ENCODE assay signal across 12 cellular contexts in the genomic region with DNA sequence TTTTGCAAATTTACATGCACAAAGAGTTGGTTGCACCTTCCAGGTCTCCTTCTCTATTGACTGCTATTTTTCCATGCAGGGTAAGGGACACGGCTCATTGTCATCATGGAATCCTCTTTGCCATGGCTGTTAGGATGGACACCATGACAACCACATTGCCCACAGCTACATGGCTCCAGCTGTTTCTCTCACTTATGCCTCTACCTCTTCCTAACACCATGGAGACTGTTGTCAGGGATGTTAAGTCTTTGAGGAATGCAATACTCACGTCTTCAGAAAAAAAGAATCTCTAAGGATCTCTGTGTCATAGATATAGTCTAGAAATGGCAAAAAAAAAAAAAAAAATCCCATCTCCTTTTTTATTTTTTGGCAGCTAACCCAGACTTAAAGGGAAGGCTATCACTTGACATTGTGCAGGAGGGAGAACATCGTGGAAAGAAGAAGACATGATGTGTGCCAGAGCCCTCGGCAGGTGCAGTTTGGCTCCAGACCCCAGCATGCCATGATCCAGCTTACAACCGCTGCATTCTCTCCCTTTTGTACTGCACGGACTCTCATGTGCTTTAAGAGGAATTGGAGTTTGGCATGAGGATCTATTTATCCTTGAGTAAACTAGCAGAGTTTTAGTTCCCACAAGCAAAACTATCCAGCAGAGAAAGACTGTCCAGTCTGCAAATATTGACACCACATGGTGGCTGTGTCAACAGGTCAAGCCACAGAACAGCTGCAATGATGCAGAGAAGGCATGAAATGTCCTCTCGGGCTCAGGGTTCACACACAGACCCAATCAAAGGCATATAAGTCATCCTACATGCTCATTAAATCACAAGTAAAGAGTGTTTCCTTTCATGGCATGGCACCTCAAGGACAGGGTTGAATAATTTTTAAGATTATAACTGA.
DNase-seq lines count a peak whose midpoint lies in the region; ATAC-seq and TF ChIP-seq lines count a peak whose summit lies in the region.
"Had no signal": no experiment of that assay in that cellular context is flagged by ENCODE, and none has a peak within 500 bp of the region (broad histone marks: within the 10 kb centered on the region; RNA-seq: fewer than 3 reads in every experiment).

No MANE protein-coding gene starts in this region.

- H3K4me3 Mint-ChIP-seq in T-helper 17 cell = no peak overlapping the region
- H3K4me3 Mint-ChIP-seq: activated naive CD8-positive, alpha-beta T cell; nephron progenitor cell had no signal

- H3K27ac ChIP-seq in gastroesophageal sphincter (peak overlapping the region in 3 of 4 donors; percentile 28 to 63 (median 29)), psoas muscle (no peak overlapping the region)

- no peaks in the 10 kb centered on the region for H3K36me3 ChIP-seq in gastroesophageal sphincter
- no peaks in the 10 kb centered on the region for H3K36me3 ChIP-seq in psoas muscle (ENCODE audit: insufficient read depth in 1 of 2, low read depth in 1 of 2)

- no peaks in the 10 kb centered on the region for H3K27me3 ChIP-seq in gastroesophageal sphincter
- H3K27me3 ChIP-seq in psoas muscle (ENCODE audit: insufficient read depth in 3 of 3, low read length in 2 of 3) = no peaks in the 10 kb centered on the region

- ATAC-seq in gastroesophageal sphincter = no peak
- ATAC-seq in psoas muscle = peak; percentile 42 to 58 (median 50)
- no peak for ATAC-seq in T-helper 17 cell
- ATAC-seq in HG02678 (IDR thresholded peaks at IDR 0.05; ENCODE audit: unreplicated experiment) = no peak
- ATAC-seq: K562 had no signal

- peaks cover 5% of the 10 kb centered on the region for H3K4me1 Mint-ChIP-seq in T-helper 17 cell

- no peaks in the 10 kb centered on the region for H3K36me3 Mint-ChIP-seq in T-helper 17 cell (ENCODE audit: low read depth)

- DNase-seq in HCEC 1CT (peak; percentile 62), RPMI7951 (ENCODE audit: low read depth) (peak; percentile 96), psoas muscle (no peak), T-helper 17 cell (no peak), NCI-H1105 (lab: John Stamatoyannopoulos, UW) (no peak), Kasumi-1 (lab: John Stamatoyannopoulos, UW) (no peak)
- DNase-seq: effector CD4-positive, alpha-beta T cell; nephron progenitor cell had no signal

- intact Hi-C loops in psoas muscle (cut with DNase I) = no loop called here

- peaks cover 41% of the 10 kb centered on the region for H3K27me3 Mint-ChIP-seq in T-helper 17 cell

- no peak for TF ChIP-seq POLR2A in gastroesophageal sphincter (IDR thresholded peaks at IDR 0.05)

- no peak overlapping the region for H3K4me3 ChIP-seq in gastroesophageal sphincter
- no peak overlapping the region for H3K4me3 ChIP-seq in psoas muscle
- H3K4me3 ChIP-seq: K562 had no signal

- no peak overlapping the region for H3K27ac Mint-ChIP-seq in T-helper 17 cell
- H3K27ac Mint-ChIP-seq: activated naive CD8-positive, alpha-beta T cell; nephron progenitor cell had no signal

- WGBS in gastroesophageal sphincter (ENCODE audit: low coverage in 1 of 2), 2 donors = 15 to 19% methylated on average over 7 of the region's 7 CpGs
- 18 to 28% (median 21%) methylated on average over 7 of the region's 7 CpGs for WGBS in psoas muscle, 3 donors

- peaks cover 7 to 34% (median 9%) of the 10 kb centered on the region in 3 donors for H3K4me1 ChIP-seq in gastroesophageal sphincter
- H3K4me1 ChIP-seq in psoas muscle = no peaks in the 10 kb centered on the region

- no peak for TF ChIP-seq EP300 in gastroesophageal sphincter (IDR thresholded peaks at IDR 0.05)

- H3K9me3 ChIP-seq in gastroesophageal sphincter (no peaks in the 10 kb centered on the region), psoas muscle (no peaks in the 10 kb centered on the region), T-helper 17 cell (ENCODE audit: control insufficient read depth, low read length, poor library complexity, severe bottlenecking) (no peaks in the 10 kb centered on the region)

- no peak for TF ChIP-seq CTCF in gastroesophageal sphincter (IDR thresholded peaks at IDR 0.05)
- no peak for TF ChIP-seq CTCF in psoas muscle (IDR thresholded peaks at IDR 0.05)

Comparison
In these comparisons a context has a peak if more than half of its experiments do, and no peak if none do; other contexts are left out.
1. DNase-seq: peak in HCEC 1CT (single experiment) and RPMI7951 (single experiment); none in psoas muscle (0 of 2), T-helper 17 cell (0 of 3), NCI-H1105 (single experiment) and Kasumi-1 (0 of 2).
2. ATAC-seq: peak in psoas muscle (4 of 4); none in gastroesophageal sphincter (single experiment), T-helper 17 cell (single experiment) and HG02678 (single experiment).